ENCODE assay signal across 1 cellular context in the genomic region with DNA sequence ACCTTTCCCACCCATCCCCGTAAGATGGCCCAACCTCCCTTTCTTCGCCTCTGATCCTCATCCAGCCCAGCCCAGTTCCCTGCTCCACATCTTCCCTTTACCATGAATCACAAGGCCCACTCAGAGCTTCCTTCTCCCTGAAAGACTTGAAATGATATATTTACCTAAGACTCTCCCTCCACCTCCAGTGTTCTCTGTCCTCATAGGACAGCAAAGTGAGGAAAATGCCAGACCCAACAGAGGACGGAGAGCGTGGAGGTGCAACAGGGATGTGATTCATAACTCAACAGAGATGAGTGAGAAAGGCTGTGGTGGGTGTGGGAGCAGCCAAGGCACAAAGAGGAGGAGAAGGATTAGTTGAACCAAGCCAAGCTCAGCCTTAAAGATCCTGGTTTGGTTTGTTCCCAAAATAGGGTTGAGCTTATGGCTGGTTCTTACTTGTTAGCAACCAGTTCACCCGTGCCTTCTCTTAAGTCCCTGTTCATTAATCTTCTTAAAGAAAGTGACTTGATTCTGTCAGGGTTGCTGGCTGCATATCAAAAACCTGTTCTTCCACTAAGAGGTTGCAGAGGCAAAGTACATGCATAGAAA.
TF ChIP-seq lines count a peak whose summit lies in the region.

No MANE protein-coding gene starts in this region.

TF ChIP-seq in IMR-90, 13 proteins besides CTCF, POLR2A, EP300 and RAD21 (continued from another document):
- TF ChIP-seq, protein P1, sequence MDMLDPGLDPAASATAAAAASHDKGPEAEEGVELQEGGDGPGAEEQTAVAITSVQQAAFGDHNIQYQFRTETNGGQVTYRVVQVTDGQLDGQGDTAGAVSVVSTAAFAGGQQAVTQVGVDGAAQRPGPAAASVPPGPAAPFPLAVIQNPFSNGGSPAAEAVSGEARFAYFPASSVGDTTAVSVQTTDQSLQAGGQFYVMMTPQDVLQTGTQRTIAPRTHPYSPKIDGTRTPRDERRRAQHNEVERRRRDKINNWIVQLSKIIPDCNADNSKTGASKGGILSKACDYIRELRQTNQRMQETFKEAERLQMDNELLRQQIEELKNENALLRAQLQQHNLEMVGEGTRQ (IDR thresholded peaks at IDR 0.05; ENCODE audit: low read depth, low read length): no peak
- TF ChIP-seq FOS (IDR thresholded peaks at IDR 0.05; ENCODE audit: low read depth, low read length) (no peak), NFE2L2 (IDR thresholded peaks at IDR 0.05; ENCODE audit: low read depth, low read length) (no peak)
TF ChIP-seq in IMR-90: peak in this region for 0.
